ENCODE assay signal across 27 cellular contexts in the genomic region with DNA sequence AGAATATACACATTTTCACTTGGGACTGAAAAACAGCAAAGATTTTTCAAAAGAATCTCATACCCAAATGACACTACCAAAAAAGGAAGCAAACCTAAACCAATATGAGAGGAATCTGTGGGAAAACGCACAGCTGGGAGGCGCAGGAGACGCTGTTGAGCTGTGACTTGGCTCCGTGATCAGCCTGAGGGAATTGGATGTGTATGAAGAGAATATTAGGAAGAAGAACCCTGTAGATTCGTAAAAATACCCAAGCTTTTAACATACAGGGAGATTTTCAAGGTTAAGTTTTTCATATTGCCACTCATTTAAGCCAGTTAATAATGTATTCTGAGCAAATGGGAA.
"Had no signal": no experiment of that assay in that cellular context is flagged by ENCODE, and none has a peak within 500 bp of the region (broad histone marks: within the 10 kb centered on the region; RNA-seq: fewer than 3 reads in every experiment).

No MANE protein-coding gene starts in this region.

- H3K9me3 ChIP-seq: left lung, lower lobe of right lung, ovary, right atrium auricular region, right lobe of liver, stomach, testis, thyroid gland, transverse colon, uterus had no signal

- H3K4me1 ChIP-seq: lower lobe of right lung, right lobe of liver, uterus had no signal

- H3K4me3 Mint-ChIP-seq: immature natural killer cell; naive thymus-derived CD8-positive, alpha-beta T cell; nephron progenitor cell; stimulated activated naive B cell treated with anti-CD40 and anti-IgM and Interleukin-4, amounts not matched to agents 10 μg/mL and 1 μg/mL and 100 μg/mL, for 72 hours had no signal

- H3K27me3 ChIP-seq: left lung, ovary, right atrium auricular region, right lobe of liver, stomach, testis, thyroid gland, transverse colon, uterus had no signal

- H3K27ac Mint-ChIP-seq: immature natural killer cell; nephron progenitor cell; stimulated activated naive B cell treated with anti-CD40 and anti-IgM and Interleukin-4, amounts not matched to agents 10 μg/mL and 1 μg/mL and 100 μg/mL, for 72 hours had no signal

- H3K9me3 Mint-ChIP-seq: immature natural killer cell; naive thymus-derived CD8-positive, alpha-beta T cell; nephron progenitor cell; stimulated activated naive B cell treated with anti-CD40 and anti-IgM and Interleukin-4, amounts not matched to agents 10 μg/mL and 1 μg/mL and 100 μg/mL, for 72 hours had no signal

- ATAC-seq: left colon; left lung; lower lobe of right lung; naive thymus-derived CD8-positive, alpha-beta T cell; right lobe of liver; stimulated activated naive CD8-positive, alpha-beta T cell treated with anti-CD3 and anti-CD28 coated beads, Interleukin-15, Interleukin-2, amounts not matched to agents 100 U/mL and 50 U/mL, for 24 hours had no signal

- DNase-seq: hippocampal formation; immature natural killer cell; kidney; left colon; left lung; lower lobe of right lung; mammary epithelial cell; mesenchymal stem cell; naive thymus-derived CD8-positive, alpha-beta T cell; nephron progenitor cell; ovary; posterior cingulate gyrus; right lobe of liver; stimulated activated CD4-positive, alpha-beta T cell treated with anti-CD3 and anti-CD28 coated beads, Interleukin-12 subunit alpha, Interleukin-12 subunit beta, amount 100 ng/mL, for 4 hours; stimulated activated CD4-positive, alpha-beta T cell treated with anti-CD3 and anti-CD28 coated beads, Interleukin-15, amount 100 ng/mL, for 24 hours; stimulated activated CD4-positive, alpha-beta T cell treated with anti-CD3 and anti-CD28 coated beads, Interleukin-2, amount 100 ng/mL, for 24 hours; stimulated activated CD4-positive, alpha-beta T cell treated with anti-CD3 and anti-CD28 coated beads, Interleukin-4, amount 100 ng/mL, for 1 hour; stimulated activated naive B cell treated with anti-CD40 and anti-IgM and Interleukin-4, amounts not matched to agents 10 μg/mL and 1 μg/mL and 100 μg/mL, for 72 hours; stimulated activated naive CD8-positive, alpha-beta T cell treated with anti-CD3 and anti-CD28 coated beads, Interleukin-15, Interleukin-2, amounts not matched to agents 100 U/mL and 50 U/mL, for 24 hours; stomach; testis; thyroid gland; transverse colon; uterus had no signal

- FAIRE-seq: islet of Langerhans, kidney had no signal

- H3K4me3 ChIP-seq: left lung, lower lobe of right lung, ovary, right atrium auricular region, right lobe of liver, skin epidermis, stomach, testis, thyroid gland, transverse colon, uterus had no signal

- H3K36me3 ChIP-seq: lower lobe of right lung, ovary, right lobe of liver, thyroid gland, transverse colon, uterus had no signal

- H3K27ac ChIP-seq: left lung, lower lobe of right lung, ovary, right atrium auricular region, right lobe of liver, skin epidermis, stomach, testis, thyroid gland, transverse colon, uterus had no signal

- H3K4me1 Mint-ChIP-seq: naive thymus-derived CD8-positive, alpha-beta T cell had no signal
